ENCODE assay signal across 29 cellular contexts in genomic region chr11:111388842-111389241, GRCh38. TPM values are rescaled to one million over a fixed set of nuclear protein-coding genes. Genes with fewer than 3 reads are reported as not detected.
DNase-seq lines count a peak whose midpoint lies in the region; ATAC-seq and TF ChIP-seq lines count a peak whose summit lies in the region.
"Had no signal": no experiment of that assay in that cellular context is flagged by ENCODE, and none has a peak within 500 bp of the region (broad histone marks: within the 10 kb centered on the region; RNA-seq: fewer than 3 reads in every experiment).

No MANE protein-coding gene starts in this region.

- H3K36me3 ChIP-seq in PC-3 (ENCODE audit: low read depth, low read length): no peaks in the 10 kb centered on the region
- H3K36me3 ChIP-seq in esophagus squamous epithelium: no peaks in the 10 kb centered on the region
- H3K36me3 ChIP-seq in A673 (ENCODE audit: insufficient read depth, low read length, poor library complexity, severe bottlenecking): no peaks in the 10 kb centered on the region
- H3K36me3 ChIP-seq: neural progenitor cell, thyroid gland had no signal

- H3K4me1 ChIP-seq in PC-3 (ENCODE audit: insufficient read depth, low read length) (no peaks in the 10 kb centered on the region), esophagus squamous epithelium (peaks cover 0 to 53% (median 14%) of the 10 kb centered on the region in 3 donors), A673 (ENCODE audit: insufficient read depth, low read length, poor library complexity, severe bottlenecking) (peaks cover 25% of the 10 kb centered on the region)
- H3K4me1 ChIP-seq: thyroid gland had no signal

- H3K9me3 ChIP-seq in PC-3 (ENCODE audit: low read length) (no peaks in the 10 kb centered on the region), esophagus squamous epithelium (no peaks in the 10 kb centered on the region), A673 (ENCODE audit: low read depth, low read length, poor library complexity, severe bottlenecking) (peaks cover 11% of the 10 kb centered on the region)
- H3K9me3 ChIP-seq: SK-N-SH, thyroid gland had no signal

- H3K27me3 ChIP-seq in PC-3 (ENCODE audit: low read length): peaks cover 16% of the 10 kb centered on the region
- H3K27me3 ChIP-seq in esophagus squamous epithelium: no peaks in the 10 kb centered on the region
- no peaks in the 10 kb centered on the region for H3K27me3 ChIP-seq in A673 (replicated peaks; ENCODE audit: insufficient read depth, low read depth, low read length, poor library complexity)
- H3K27me3 ChIP-seq: neural progenitor cell, thyroid gland had no signal

- BruUV-seq in PC-3 (replicated peaks; lab: Mats Ljungman, UMichigan) (no TSS peak), A673 (replicated peaks; lab: Mats Ljungman, UMichigan) (no TSS peak)

- CTCF ChIA-PET in PC-3 (lab: Charles Lee) (no interaction called here), A673 (lab: Charles Lee) (no interaction called here)

- H3K9ac ChIP-seq in PC-3 (ENCODE audit: low read length): no peak overlapping the region
- H3K9ac ChIP-seq: neural progenitor cell, SK-N-SH had no signal

- no peak overlapping the region for H3K4me2 ChIP-seq in PC-3 (ENCODE audit: low read length)
- H3K4me2 ChIP-seq: neural progenitor cell, SK-N-SH had no signal

- no peaks in the 10 kb centered on the region for H4K20me1 ChIP-seq in PC-3 (ENCODE audit: low read length)

- DNase-seq in DMS 273 (lab: John Stamatoyannopoulos, UW; ENCODE audit: unreplicated experiment): peak; percentile 23
- DNase-seq in DMS 273 treated with DMSO at 0.1 percent for 48 hours (lab: John Stamatoyannopoulos, UW): no peak
- DNase-seq in PC-3: peak; percentile 21
- no peak for DNase-seq in esophagus squamous epithelium (lab: John Stamatoyannopoulos, UW)
- no peak for DNase-seq in NCI-H2196 (lab: John Stamatoyannopoulos, UW; ENCODE audit: unreplicated experiment)
- DNase-seq in ureter (ENCODE audit: low spot score): no peak
- no peak for DNase-seq in A673 (ENCODE audit: low spot score)
- DNase-seq: activated CD4-positive, alpha-beta T cell treated with anti-CD3 and anti-CD28 coated beads for 48 hours; activated CD8-positive, alpha-beta memory T cell treated with anti-CD3 and anti-CD28 coated beads, Interleukin-2, amount 10 ng/mL, durations not matched to agents 7 days and 5 days; activated naive CD4-positive, alpha-beta T cell treated with Interleukin-2 at 50 U/mL for 16 hours; activated T-cell treated with anti-CD3 and anti-CD28 coated beads, Interleukin-2, amount 50 U/mL, for 72 hours; AML-193; cortex of kidney; GF-D8; H7; kidney; NCI-H1436; NCI-H2107; NCI-H510A treated with DMSO at 0.1 percent for 48 hours; NK-92 treated with Interleukin-12 subunit alpha and Interleukin-12 subunit beta, amount 100 ng/mL, for 24 hours; SK-N-SH; stimulated activated naive CD8-positive, alpha-beta T cell treated with anti-CD3 and anti-CD28 coated beads, Interleukin-15, amount 100 ng/mL, for 72 hours; thyroid gland had no signal

- intact Hi-C loops in PC-3 (cut with micrococcal nuclease): no loop called here
- intact Hi-C loops in esophagus squamous epithelium (cut with DNase I): no loop called here
- intact Hi-C loops in A673 (cut with micrococcal nuclease; ENCODE audit: unreplicated experiment): no loop called here

- no peaks in the 10 kb centered on the region for H3K9me2 ChIP-seq in PC-3 (replicated peaks; ENCODE audit: low read length)
- H3K9me2 ChIP-seq: SK-N-SH had no signal

- 27 to 33% methylated on average over 1 of the region's 1 CpG for WGBS in esophagus squamous epithelium, 2 donors

- TF ChIP-seq POLR2A in esophagus squamous epithelium (IDR thresholded peaks at IDR 0.05): no peak

- ATAC-seq in PC-3: no peak
- no peak for ATAC-seq in HG03439 (IDR thresholded peaks at IDR 0.05; ENCODE audit: unreplicated experiment)
- ATAC-seq: activated CD8-positive, alpha-beta memory T cell treated with anti-CD3 and anti-CD28 coated beads, Interleukin-2, amount 10 ng/mL, durations not matched to agents 7 days and 5 days; activated T-cell treated with anti-CD3 and anti-CD28 coated beads, Interleukin-2, amount 50 U/mL, for 72 hours; stimulated activated naive CD8-positive, alpha-beta T cell treated with anti-CD3 and anti-CD28 coated beads, Interleukin-15, amount 100 ng/mL, for 72 hours had no signal

- H3K4me3 ChIP-seq in PC-3 (ENCODE audit: low read length) (no peak overlapping the region), esophagus squamous epithelium (no peak overlapping the region), A673 (ENCODE audit: low read depth, low read length, poor library complexity, severe bottlenecking) (no peak overlapping the region)
- H3K4me3 ChIP-seq: lung, neural progenitor cell, thyroid gland had no signal

- POLR2A ChIA-PET in PC-3 (lab: Charles Lee; ENCODE audit: unreplicated experiment): no interaction called here
- POLR2A ChIA-PET in A673 (lab: Charles Lee; ENCODE audit: low non-redundant PET): interaction anchor here (0.6 kb wide), 1 partner anchor 1482 kb away, joined by 3 read pairs; no protein-coding TSS in a partner anchor

- H2AFZ ChIP-seq in PC-3 (ENCODE audit: low read length): no peak overlapping the region
- H2AFZ ChIP-seq: neural progenitor cell had no signal

- no peaks in the 10 kb centered on the region for H3K79me2 ChIP-seq in PC-3 (ENCODE audit: low read length)

- no peaks in the 10 kb centered on the region for H3F3A ChIP-seq in PC-3 (ENCODE audit: low read length, unreplicated experiment)

- TF ChIP-seq CTCF in PC-3 (conservative IDR thresholded peaks at IDR 0.05; ENCODE audit: low read depth, low read length) (no peak), esophagus squamous epithelium (IDR thresholded peaks at IDR 0.05) (no peak), A673 (conservative IDR thresholded peaks at IDR 0.05; ENCODE audit: low read depth, low read length) (no peak)

- H3K27ac ChIP-seq in PC-3 (ENCODE audit: low read length) (no peak overlapping the region), esophagus squamous epithelium (peak overlapping the region; percentile 34 to 68 (median 60)), A673 (ENCODE audit: low read depth, low read length, poor library complexity, severe bottlenecking) (no peak overlapping the region)
- H3K27ac ChIP-seq: 22Rv1, neural progenitor cell, thyroid gland had no signal

RNA-seq across cellular contexts. Expression of gene POU2AF1, which starts 9.8 kb away (rescaled TPM):
- total RNA-seq in PC-3 (2014; rRNA removed) (not detected in 2 replicates), esophagus squamous epithelium (1 to 10 TPM in 2 of 4 donors, under 1 TPM in 1, not detected in 1; 0.57 to 2.2 (median 1.8) TPM), ureter (21.7 TPM), A673 (2021) (not detected in 2 replicates)
- total RNA-seq: H7, M059J, RPMI7951 had no signal

Comparison
In these comparisons a context has a peak if more than half of its experiments do, and no peak if none do; other contexts are left out.
1. DNase-seq: peak in DMS 273 (single experiment) and PC-3 (single experiment); none in DMS 273 treated with DMSO at 0.1 percent for 48 hours (single experiment), esophagus squamous epithelium (single experiment), NCI-H2196 (single experiment), ureter (single experiment) and A673 (single experiment).
2. H3K27ac ChIP-seq: peak in esophagus squamous epithelium (4 of 4); none in PC-3 (single experiment) and A673 (single experiment).